8 cellular contexts compared by ENCODE assay signal in genomic region chrX:54044126-54044876, GRCh38. TPM values are rescaled to one million over a fixed set of nuclear protein-coding genes. Genes with fewer than 3 reads are reported as not detected.
A peak's percentile ranks its signal among the peaks of the same experiment; 100 is the strongest.
DNase-seq lines count a peak whose midpoint lies in the region; ATAC-seq and TF ChIP-seq lines count a peak whose summit lies in the region.

TSS of gene PHF8 (minus strand) at chrX:54044473. CDS start at chrX:54042728, 1,745 bp downstream.

- peaks cover 0 to 14% (median 8%) of the 10 kb centered on the region in 7 donors for H3K9me3 Mint-ChIP-seq in CD14-positive monocyte
- no peaks in the 10 kb centered on the region for H3K9me3 Mint-ChIP-seq in activated CD4-positive, alpha-beta memory T cell treated with anti-CD3 and anti-CD28 coated beads for 36 hours

- H3K27ac ChIP-seq in left lung, result peak within 1 kb of the TSS; percentile 94 to 97

- H3K36me3 ChIP-seq in left lung, result peaks cover 0 to 11% of the 10 kb centered on the region in 2 donors

- H3K36me3 Mint-ChIP-seq in CD14-positive monocyte, result peaks cover 15 to 18% of the 10 kb centered on the region in 2 donors
- H3K36me3 Mint-ChIP-seq in activated CD4-positive, alpha-beta memory T cell treated with anti-CD3 and anti-CD28 coated beads for 36 hours, result peaks cover 13% of the 10 kb centered on the region

- H3K27ac Mint-ChIP-seq in CD14-positive monocyte, result peak within 1 kb of the TSS; percentile 98 to 99 (median 98)
- peak within 1 kb of the TSS; percentile 96 for H3K27ac Mint-ChIP-seq in activated CD4-positive, alpha-beta memory T cell treated with anti-CD3 and anti-CD28 coated beads for 36 hours

- H3K4me3 ChIP-seq in left lung, result peak within 1 kb of the TSS; percentile 45 to 60

- POLR2A ChIA-PET in activated CD4-positive, alpha-beta memory T cell treated with anti-CD3 and anti-CD28 coated beads for 36 hours (lab: Charles Lee), result interaction anchor here (1.0 to 2.5 kb wide), 5 partner anchors 117 to 360 kb away, joined by 3 to 9 read pairs (median 5); no protein-coding TSS in a partner anchor

- no peaks in the 10 kb centered on the region for H3K9me3 ChIP-seq in left lung

- H3K4me1 Mint-ChIP-seq in CD14-positive monocyte, result peaks cover 18% of the 10 kb centered on the region
- H3K4me1 Mint-ChIP-seq in activated CD4-positive, alpha-beta memory T cell treated with anti-CD3 and anti-CD28 coated beads for 36 hours (ENCODE audit: low read depth), result peaks cover 21% of the 10 kb centered on the region

- H3K27me3 Mint-ChIP-seq in CD14-positive monocyte (ENCODE audit: low read depth in 3 of 3), result peaks cover 0 to 7% (median 0%) of the 10 kb centered on the region in 3 donors
- no peaks in the 10 kb centered on the region for H3K27me3 Mint-ChIP-seq in activated CD4-positive, alpha-beta memory T cell treated with anti-CD3 and anti-CD28 coated beads for 36 hours

- H3K27me3 ChIP-seq in left lung, result no peaks in the 10 kb centered on the region

- TF ChIP-seq CTCF in CD14-positive monocyte (IDR thresholded peaks at IDR 0.05) (no peak), left lung (IDR thresholded peaks at IDR 0.05) (no peak)

- DNase-seq in CD14-positive monocyte (ENCODE audit: low spot score), result peak; percentile 94
- DNase-seq in HK-2 (ENCODE audit: unreplicated experiment), result peak; percentile 95
- DNase-seq in NCI-H82 treated with DMSO at 0.1 percent for 48 hours (lab: John Stamatoyannopoulos, UW; ENCODE audit: unreplicated experiment), result peak; percentile 86
- DNase-seq in activated CD4-positive, alpha-beta memory T cell treated with anti-CD3 and anti-CD28 coated beads for 36 hours, result peak; percentile 96
- DNase-seq in dermis blood vessel endothelial cell, result peak; percentile 94
- DNase-seq in left lung, result peak; percentile 96 to 97
- peak; percentile 90 for DNase-seq in stimulated activated CD4-positive, alpha-beta T cell treated with anti-CD3 and anti-CD28 coated beads, Interleukin-2, amount 100 ng/mL, for 4 hours (ENCODE audit: low read depth)

- ATAC-seq in GM19455 (IDR thresholded peaks at IDR 0.05; ENCODE audit: unreplicated experiment), result peak; percentile 83
- ATAC-seq in left lung, result peak; percentile 91

- CTCF ChIA-PET in activated CD4-positive, alpha-beta memory T cell treated with anti-CD3 and anti-CD28 coated beads for 36 hours (lab: Charles Lee), result no interaction called here

- intact Hi-C loops in CD14-positive monocyte (cut with micrococcal nuclease), result loop anchor here (5.0 to 10.0 kb wide), 6 partner anchors 138 to 770 kb away; partner anchors contain the start of genes FAM120C (in 1 of the 2), GNL3L (in 1 of the 2), HUWE1 (in 1 of the 2) and TSR2 (in 1 of the 2)
- intact Hi-C loops in activated CD4-positive, alpha-beta memory T cell treated with anti-CD3 and anti-CD28 coated beads for 36 hours (cut with micrococcal nuclease), result loop anchor here (1.0 to 10.0 kb wide), 9 partner anchors 139 to 960 kb away; partner anchors contain the start of genes APEX2, FAM120C, GNL3L and RIBC1
- intact Hi-C loops in left lung (cut with DNase I), result no loop called here

- peak within 1 kb of the TSS; percentile 91 to 96 for H3K4me3 Mint-ChIP-seq in CD14-positive monocyte
- H3K4me3 Mint-ChIP-seq in activated CD4-positive, alpha-beta memory T cell treated with anti-CD3 and anti-CD28 coated beads for 36 hours, result peak within 1 kb of the TSS; percentile 91

- H3K4me1 ChIP-seq in left lung, result no peaks in the 10 kb centered on the region

RNA-seq across cellular contexts. Expression of gene PHF8, which starts in this region (rescaled TPM):
- polyA plus RNA-seq in CD14-positive monocyte, result 10 to 100 TPM; 10.5 to 11.9 TPM
- total RNA-seq in activated CD4-positive, alpha-beta memory T cell treated with anti-CD3 and anti-CD28 coated beads for 36 hours, result 10 to 100 TPM; 51.2 to 52.0 TPM
- total RNA-seq in dermis blood vessel endothelial cell (35.4 and 39.7 TPM in 2 replicates), left lung (10 to 100 TPM; 19.9 to 24.3 TPM)

Comparison
In these comparisons a context has a peak if more than half of its experiments do, and no peak if none do; other contexts are left out.
1. Peak in every context shown above with its lines: DNase-seq, ATAC-seq, H3K4me3 ChIP-seq and H3K27ac ChIP-seq.
2. intact Hi-C loops: an anchor here in CD14-positive monocyte (5.0 to 10.0 kb wide) and activated CD4-positive, alpha-beta memory T cell treated with anti-CD3 and anti-CD28 coated beads for 36 hours (1.0 to 10.0 kb wide); none called in left lung.